Comparison of ENCODE assay signal across 2 cellular contexts in genomic region chr7:47979832-47980181, GRCh38.
TF ChIP-seq lines count a peak whose summit lies in the region.

No MANE protein-coding gene starts in this region.

TF ChIP-seq in SK-N-SH, 30 proteins besides CTCF, POLR2A, EP300 and RAD21:
- no peak for TF ChIP-seq ZBTB33 (IDR thresholded peaks at IDR 0.05; ENCODE audit: borderline replicate concordance, low read depth)
- no peak for TF ChIP-seq MXI1 (IDR thresholded peaks at IDR 0.05; ENCODE audit: low read depth, low read length)
- no peak for TF ChIP-seq GATA2 (CRISPR knock-in tag; IDR thresholded peaks at IDR 0.05)

TF ChIP-seq in SK-N-SH treated with all-trans-retinoic acid at 6 μM for 48 hours, 23 proteins besides CTCF, POLR2A, EP300 and RAD21 (continued from another document):
- TF ChIP-seq, protein P1, sequence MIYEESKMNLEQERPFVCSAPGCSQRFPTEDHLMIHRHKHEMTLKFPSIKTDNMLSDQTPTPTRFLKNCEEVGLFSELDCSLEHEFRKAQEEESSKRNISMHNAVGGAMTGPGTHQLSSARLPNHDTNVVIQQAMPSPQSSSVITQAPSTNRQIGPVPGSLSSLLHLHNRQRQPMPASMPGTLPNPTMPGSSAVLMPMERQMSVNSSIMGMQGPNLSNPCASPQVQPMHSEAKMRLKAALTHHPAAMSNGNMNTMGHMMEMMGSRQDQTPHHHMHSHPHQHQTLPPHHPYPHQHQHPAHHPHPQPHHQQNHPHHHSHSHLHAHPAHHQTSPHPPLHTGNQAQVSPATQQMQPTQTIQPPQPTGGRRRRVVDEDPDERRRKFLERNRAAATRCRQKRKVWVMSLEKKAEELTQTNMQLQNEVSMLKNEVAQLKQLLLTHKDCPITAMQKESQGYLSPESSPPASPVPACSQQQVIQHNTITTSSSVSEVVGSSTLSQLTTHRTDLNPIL (CRISPR knock-in tag; IDR thresholded peaks at IDR 0.05; ENCODE audit: low read depth), result no peak
